ENCODE assay signal across 20 cellular contexts in genomic region chr1:21813542-21813941, GRCh38. TPM values are rescaled to one million over a fixed set of nuclear protein-coding genes. Genes with fewer than 3 reads are reported as not detected.
DNase-seq lines count a peak whose midpoint lies in the region; ATAC-seq and TF ChIP-seq lines count a peak whose summit lies in the region.
"Had no signal": no experiment of that assay in that cellular context is flagged by ENCODE, and none has a peak within 500 bp of the region (broad histone marks: within the 10 kb centered on the region; RNA-seq: fewer than 3 reads in every experiment).

No MANE protein-coding gene starts in this region.

- CTCF ChIA-PET in HEK293 (lab: Yijun Ruan, JAX) = no interaction called here
- CTCF ChIA-PET in naive thymus-derived CD4-positive, alpha-beta T cell (lab: Charles Lee) = no interaction called here

- DNase-seq in activated naive CD8-positive, alpha-beta T cell treated with anti-CD3 and anti-CD28 coated beads for 36 hours = no peak
- no peak for DNase-seq in endothelial cell (ENCODE audit: low spot score)
- no peak for DNase-seq in naive thymus-derived CD4-positive, alpha-beta T cell
- no peak for DNase-seq in activated naive CD4-positive, alpha-beta T cell treated with Interleukin-2 at 50 U/mL for 16 hours
- DNase-seq: DMS79, HCEC 1CT, IMR-90, MG63, NCI-H1092, NCI-H146, NCI-H2081 treated with DMSO at 0.1 percent for 48 hours, NCI-H510A, NCI-H748 treated with DMSO at 0.1 percent for 48 hours, SIG-M5 had no signal

- H3K27ac Mint-ChIP-seq in activated naive CD8-positive, alpha-beta T cell = no peak overlapping the region
- no peak overlapping the region for H3K27ac Mint-ChIP-seq in activated naive CD8-positive, alpha-beta T cell treated with anti-CD3 and anti-CD28 coated beads for 36 hours
- H3K27ac Mint-ChIP-seq in endothelial cell (ENCODE audit: unreplicated experiment) = peak overlapping the region; percentile 52
- no peak overlapping the region for H3K27ac Mint-ChIP-seq in naive thymus-derived CD4-positive, alpha-beta T cell

- H3K4me3 Mint-ChIP-seq in activated naive CD8-positive, alpha-beta T cell = peak overlapping the region; percentile 40
- H3K4me3 Mint-ChIP-seq in activated naive CD8-positive, alpha-beta T cell treated with anti-CD3 and anti-CD28 coated beads for 36 hours = no peak overlapping the region
- H3K4me3 Mint-ChIP-seq in endothelial cell (ENCODE audit: unreplicated experiment) = no peak overlapping the region
- peak overlapping the region in 5 of 10 donors; percentile 1 to 75 (median 19) for H3K4me3 Mint-ChIP-seq in naive thymus-derived CD4-positive, alpha-beta T cell

- POLR2A ChIA-PET in HEK293 (lab: Yijun Ruan, JAX) = no interaction called here
- POLR2A ChIA-PET in naive thymus-derived CD4-positive, alpha-beta T cell (lab: Charles Lee) = no interaction called here

- H3K27me3 ChIP-seq in naive thymus-derived CD4-positive, alpha-beta T cell (ENCODE audit: control insufficient read depth in 2 of 2, insufficient read depth in 2 of 2, low read length in 2 of 2) = peaks cover 0 to 4% of the 10 kb centered on the region in 2 donors
- H3K27me3 ChIP-seq: MG63 had no signal

- ATAC-seq in naive thymus-derived CD4-positive, alpha-beta T cell = no peak
- no peak for ATAC-seq in GM19463 (IDR thresholded peaks at IDR 0.05; ENCODE audit: unreplicated experiment)

- peaks cover 5% of the 10 kb centered on the region for H3K4me1 Mint-ChIP-seq in activated naive CD8-positive, alpha-beta T cell (ENCODE audit: low read depth)
- peaks cover 3% of the 10 kb centered on the region for H3K4me1 Mint-ChIP-seq in activated naive CD8-positive, alpha-beta T cell treated with anti-CD3 and anti-CD28 coated beads for 36 hours
- H3K4me1 Mint-ChIP-seq in endothelial cell (ENCODE audit: unreplicated experiment) = peaks cover 29% of the 10 kb centered on the region
- H3K4me1 Mint-ChIP-seq in naive thymus-derived CD4-positive, alpha-beta T cell = peaks cover 3 to 11% (median 7%) of the 10 kb centered on the region in 7 donors

- H3K27ac ChIP-seq in HEK293 (ENCODE audit: extremely low read depth, low read depth, low read length) = no peak overlapping the region
- no peak overlapping the region for H3K27ac ChIP-seq in naive thymus-derived CD4-positive, alpha-beta T cell (ENCODE audit: low read depth, low read length)

- TF ChIP-seq CTCF in HEK293 (tag by site-specific recombination; IDR thresholded peaks at IDR 0.05) (no peak), endothelial cell (IDR thresholded peaks at IDR 0.05; ENCODE audit: unreplicated experiment) (no peak)

- no peaks in the 10 kb centered on the region for H3K9me3 ChIP-seq in HEK293 (ENCODE audit: control insufficient read depth, insufficient read depth, low read depth, low read length)
- no peaks in the 10 kb centered on the region for H3K9me3 ChIP-seq in naive thymus-derived CD4-positive, alpha-beta T cell (ENCODE audit: control insufficient read depth in 2 of 3, low read length in 3 of 3)
- H3K9me3 ChIP-seq: MG63 had no signal

- intact Hi-C loops in naive thymus-derived CD4-positive, alpha-beta T cell (cut with micrococcal nuclease) = loop anchor here in 1 of 2 donors (10.0 kb wide), 1 partner anchor 121 kb away; the partner anchor contains the start of gene HSPG2

- H3K36me3 ChIP-seq in HEK293 (ENCODE audit: control insufficient read depth in 2 of 2, insufficient read depth in 1 of 2, low read length in 2 of 2) = no peaks in the 10 kb centered on the region
- no peaks in the 10 kb centered on the region for H3K36me3 ChIP-seq in naive thymus-derived CD4-positive, alpha-beta T cell (ENCODE audit: control insufficient read depth in 2 of 3, insufficient read depth in 3 of 3, low read length in 3 of 3)

- H3K4me1 ChIP-seq in HEK293 (ENCODE audit: control insufficient read depth, insufficient read depth, low read length) = no peaks in the 10 kb centered on the region
- H3K4me1 ChIP-seq in naive thymus-derived CD4-positive, alpha-beta T cell (ENCODE audit: control insufficient read depth in 2 of 2, insufficient read depth in 2 of 2, low read length in 2 of 2) = no peaks in the 10 kb centered on the region

- no peak overlapping the region for H3K4me3 ChIP-seq in HEK293 (ENCODE audit: low read depth, low read length)
- H3K4me3 ChIP-seq in naive thymus-derived CD4-positive, alpha-beta T cell (ENCODE audit: low read length) = no peak overlapping the region
- H3K4me3 ChIP-seq: MG63 had no signal

- H3K9me3 Mint-ChIP-seq in activated naive CD8-positive, alpha-beta T cell (ENCODE audit: low read depth) = no peaks in the 10 kb centered on the region
- no peaks in the 10 kb centered on the region for H3K9me3 Mint-ChIP-seq in activated naive CD8-positive, alpha-beta T cell treated with anti-CD3 and anti-CD28 coated beads for 36 hours
- H3K9me3 Mint-ChIP-seq in endothelial cell (ENCODE audit: unreplicated experiment) = no peaks in the 10 kb centered on the region
- peaks cover 0 to 2% (median 0%) of the 10 kb centered on the region in 11 donors for H3K9me3 Mint-ChIP-seq in naive thymus-derived CD4-positive, alpha-beta T cell

- H3K27me3 Mint-ChIP-seq in activated naive CD8-positive, alpha-beta T cell = peaks cover 12% of the 10 kb centered on the region
- peaks cover 13% of the 10 kb centered on the region for H3K27me3 Mint-ChIP-seq in activated naive CD8-positive, alpha-beta T cell treated with anti-CD3 and anti-CD28 coated beads for 36 hours
- peaks cover 20% of the 10 kb centered on the region for H3K27me3 Mint-ChIP-seq in endothelial cell (ENCODE audit: unreplicated experiment)
- H3K27me3 Mint-ChIP-seq in naive thymus-derived CD4-positive, alpha-beta T cell = peaks cover 10 to 31% (median 15%) of the 10 kb centered on the region in 5 donors

- no peaks in the 10 kb centered on the region for H3K36me3 Mint-ChIP-seq in activated naive CD8-positive, alpha-beta T cell
- H3K36me3 Mint-ChIP-seq in activated naive CD8-positive, alpha-beta T cell treated with anti-CD3 and anti-CD28 coated beads for 36 hours = no peaks in the 10 kb centered on the region
- H3K36me3 Mint-ChIP-seq in endothelial cell (ENCODE audit: low read depth, unreplicated experiment) = peaks cover 14% of the 10 kb centered on the region
- peaks cover 0 to 4% (median 0%) of the 10 kb centered on the region in 5 donors for H3K36me3 Mint-ChIP-seq in naive thymus-derived CD4-positive, alpha-beta T cell

TF ChIP-seq in HEK293, 187 proteins besides CTCF, POLR2A, EP300 and RAD21:
- TF ChIP-seq, protein P1, sequence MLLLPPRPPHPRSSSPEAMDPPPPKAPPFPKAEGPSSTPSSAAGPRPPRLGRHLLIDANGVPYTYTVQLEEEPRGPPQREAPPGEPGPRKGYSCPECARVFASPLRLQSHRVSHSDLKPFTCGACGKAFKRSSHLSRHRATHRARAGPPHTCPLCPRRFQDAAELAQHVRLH (tag by site-specific recombination; IDR thresholded peaks at IDR 0.05) = 0 out of 2 replicates have a peak, but pooled peaks have one; percentile 45
- TF ChIP-seq SETDB1 (IDR thresholded peaks at IDR 0.05; ENCODE audit: insufficient read length, low read length) = peak; percentile 61
- no peak for TF ChIP-seq ZBTB17 (tag by site-specific recombination; IDR thresholded peaks at IDR 0.05)
- TF ChIP-seq, protein P2, sequence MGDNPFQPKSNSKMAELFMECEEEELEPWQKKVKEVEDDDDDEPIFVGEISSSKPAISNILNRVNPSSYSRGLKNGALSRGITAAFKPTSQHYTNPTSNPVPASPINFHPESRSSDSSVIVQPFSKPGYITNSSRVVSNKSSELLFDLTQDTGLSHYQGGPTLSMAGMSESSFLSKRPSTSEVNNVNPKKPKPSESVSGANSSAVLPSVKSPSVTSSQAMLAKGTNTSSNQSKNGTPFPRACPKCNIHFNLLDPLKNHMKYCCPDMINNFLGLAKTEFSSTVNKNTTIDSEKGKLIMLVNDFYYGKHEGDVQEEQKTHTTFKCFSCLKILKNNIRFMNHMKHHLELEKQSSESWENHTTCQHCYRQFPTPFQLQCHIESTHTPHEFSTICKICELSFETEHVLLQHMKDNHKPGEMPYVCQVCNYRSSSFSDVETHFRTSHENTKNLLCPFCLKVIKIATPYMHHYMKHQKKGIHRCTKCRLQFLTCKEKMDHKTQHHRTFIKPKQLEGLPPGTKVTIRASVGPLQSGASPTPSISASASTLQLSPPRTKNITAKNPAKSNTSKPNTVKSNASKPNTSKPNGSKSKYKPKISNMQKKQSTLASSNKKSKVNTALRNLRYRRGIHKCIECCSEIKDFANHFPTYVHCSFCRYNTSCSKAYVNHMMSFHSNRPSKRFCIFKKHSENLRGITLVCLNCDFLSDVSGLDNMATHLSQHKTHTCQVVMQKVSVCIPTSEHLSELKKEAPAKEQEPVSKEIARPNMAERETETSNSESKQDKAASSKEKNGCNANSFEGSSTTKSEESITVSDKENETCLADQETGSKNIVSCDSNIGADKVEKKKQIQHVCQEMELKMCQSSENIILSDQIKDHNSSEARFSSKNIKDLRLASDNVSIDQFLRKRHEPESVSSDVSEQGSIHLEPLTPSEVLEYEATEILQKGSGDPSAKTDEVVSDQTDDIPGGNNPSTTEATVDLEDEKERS (tag by site-specific recombination; IDR thresholded peaks at IDR 0.05) = 0 out of 2 replicates have a peak, but pooled peaks have one; percentile 63
- TF ChIP-seq ZNF426 (tag by site-specific recombination; IDR thresholded peaks at IDR 0.05) = no peak

RNA-seq across cellular contexts. Expression of gene LDLRAD2, which starts 1.5 kb away (rescaled TPM):
- under 1 TPM; 0.19 to 0.22 TPM for total RNA-seq in activated naive CD8-positive, alpha-beta T cell treated with anti-CD3 and anti-CD28 coated beads for 36 hours
- 1.3 TPM for total RNA-seq in endothelial cell (ENCODE audit: unreplicated experiment)
- under 1 TPM in 2 of 5 experiments, not detected in 3; 0.66 to 0.86 TPM for total RNA-seq in naive thymus-derived CD4-positive, alpha-beta T cell
- polyA plus RNA-seq in naive thymus-derived CD4-positive, alpha-beta T cell = not detected
- total RNA-seq: A172, IMR-90, RPMI7951 had no signal
- polyA plus RNA-seq: BJ had no signal

RNA-seq across cellular contexts. Expression of gene USP48, which starts 30.6 kb away (rescaled TPM):
- total RNA-seq in activated naive CD8-positive, alpha-beta T cell treated with anti-CD3 and anti-CD28 coated beads for 36 hours = 10 to 100 TPM; 45.8 to 50.5 TPM
- 57.9 TPM for total RNA-seq in endothelial cell (ENCODE audit: unreplicated experiment)
- 100 to 1,000 TPM in 2 of 5 experiments, 10 to 100 TPM in 3; 74.7 to 107 (median 83.9) TPM for total RNA-seq in naive thymus-derived CD4-positive, alpha-beta T cell
- 10 to 100 TPM; 34.8 to 39.1 TPM for polyA plus RNA-seq in naive thymus-derived CD4-positive, alpha-beta T cell
